31 cellular contexts compared by ENCODE assay signal in the genomic region with DNA sequence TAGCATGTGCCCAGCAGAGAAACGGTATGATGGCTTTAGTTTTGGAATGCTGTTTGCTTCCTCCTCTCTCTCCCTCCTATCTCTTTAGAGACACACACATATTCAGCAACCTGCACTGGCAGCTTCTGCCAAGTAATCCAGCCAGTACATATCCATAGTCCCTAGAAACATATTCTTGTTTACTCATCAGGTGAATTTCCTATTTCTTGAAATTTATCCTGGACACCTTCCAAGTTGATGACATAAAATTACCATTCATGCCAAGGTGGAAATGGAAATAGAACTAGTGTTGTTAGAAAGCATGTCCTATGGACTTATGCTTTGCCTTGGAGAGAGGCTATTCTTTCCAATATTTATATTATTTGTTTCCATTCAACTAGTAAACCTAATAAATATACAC. TPM values are rescaled to one million over a fixed set of nuclear protein-coding genes. Genes with fewer than 3 reads are reported as not detected.
"Had no signal": no experiment of that assay in that cellular context is flagged by ENCODE, and none has a peak within 500 bp of the region (broad histone marks: within the 10 kb centered on the region; RNA-seq: fewer than 3 reads in every experiment).

No MANE protein-coding gene starts in this region.

- H3K4me3 ChIP-seq: hepatocyte, left ventricle myocardium inferior, ovary, psoas muscle, upper lobe of left lung had no signal

- H3K36me3 ChIP-seq: brain microvascular endothelial cell, left ventricle myocardium inferior, neutrophil, ovary, upper lobe of left lung had no signal

- H3K36me3 Mint-ChIP-seq: activated naive CD4-positive, alpha-beta T cell treated with anti-CD3 and anti-CD28 coated beads, Interleukin-2, amount 50 U/mL, for 72 hours; mesothelial cell of epicardium; natural killer cell treated with Interleukin-12 subunit alpha and Interleukin-12 subunit beta and Interleukin-15 and Interleukin-18, amount 100 ng/mL, for 72 hours had no signal

- H2AFZ ChIP-seq: hepatocyte had no signal

- H3K27me3 Mint-ChIP-seq: activated B cell treated with CpG ODN at 0.5 μM for 24 hours; activated T-cell treated with anti-CD3 and anti-CD28 coated beads, Interleukin-2, amount 50 U/mL, for 24 hours had no signal

- H3K4me1 ChIP-seq: left ventricle myocardium inferior, psoas muscle, upper lobe of left lung had no signal

- H3K27me3 ChIP-seq: brain microvascular endothelial cell, hepatocyte, neutrophil, ovary, upper lobe of left lung had no signal

- H3K27ac Mint-ChIP-seq: activated B cell treated with CpG ODN at 0.5 μM for 24 hours; activated CD4-positive, alpha-beta T cell treated with anti-CD3 and anti-CD28 coated beads for 36 hours; activated naive CD4-positive, alpha-beta T cell treated with anti-CD3 and anti-CD28 coated beads, Interleukin-2, amount 50 U/mL, for 72 hours; activated T-cell treated with anti-CD3 and anti-CD28 coated beads, Interleukin-2, amount 50 U/mL, for 24 hours; activated T-helper 17 cell treated with anti-CD3 and anti-CD28 coated beads, Interleukin-2, amount 50 U/mL, for 72 hours; mesothelial cell of epicardium; natural killer cell treated with Interleukin-12 subunit alpha and Interleukin-12 subunit beta and Interleukin-15 and Interleukin-18, amount 100 ng/mL, for 72 hours had no signal

- H3K4me2 ChIP-seq: hepatocyte had no signal

- H3K27ac ChIP-seq: brain microvascular endothelial cell, hepatocyte, left ventricle myocardium inferior, neutrophil, ovary, psoas muscle, upper lobe of left lung had no signal

- H3K79me2 ChIP-seq: hepatocyte had no signal

- H3K4me1 Mint-ChIP-seq: activated B cell treated with CpG ODN at 0.5 μM for 24 hours; activated CD4-positive, alpha-beta T cell treated with anti-CD3 and anti-CD28 coated beads for 36 hours; activated T-helper 17 cell treated with anti-CD3 and anti-CD28 coated beads, Interleukin-2, amount 50 U/mL, for 72 hours had no signal

- DNase-seq: activated B cell treated with CpG ODN at 0.5 μM for 24 hours; activated CD4-positive, alpha-beta T cell treated with anti-CD3 and anti-CD28 coated beads for 36 hours; activated CD4-positive, alpha-beta T cell treated with anti-CD3 and anti-CD28 coated beads, Interleukin-2, amount 50 U/mL, for 4 hours; activated CD8-positive, alpha-beta memory T cell treated with anti-CD3 and anti-CD28 coated beads for 24 hours; activated CD8-positive, alpha-beta memory T cell treated with anti-CD3 and anti-CD28 coated beads, Interleukin-2, amount 50 U/mL, for 4 hours; activated T-cell treated with anti-CD3 and anti-CD28 coated beads, Interleukin-2, amount 50 U/mL, for 24 hours; aorta; brain microvascular endothelial cell; central memory CD4-positive, alpha-beta T cell; dermis blood vessel endothelial cell; effector CD8-positive, alpha-beta T cell; foreskin melanocyte; kidney glomerular epithelial cell; left ventricle myocardium inferior; ovary; psoas muscle; right cardiac atrium; stimulated activated CD4-positive, alpha-beta T cell treated with anti-CD3 and anti-CD28 coated beads, Interleukin-4, amount 100 ng/mL, for 24 hours; stimulated activated naive CD4-positive, alpha-beta T cell treated with Interleukin-2 at 50 U/mL for 16 hours; T-helper 9 cell; upper lobe of left lung had no signal

- H3K9me3 ChIP-seq: left ventricle myocardium inferior, neutrophil, ovary, psoas muscle, upper lobe of left lung had no signal

- H3K4me3 Mint-ChIP-seq: activated B cell treated with CpG ODN at 0.5 μM for 24 hours; activated CD4-positive, alpha-beta T cell treated with anti-CD3 and anti-CD28 coated beads for 36 hours; activated T-cell treated with anti-CD3 and anti-CD28 coated beads, Interleukin-2, amount 50 U/mL, for 24 hours; activated T-helper 17 cell treated with anti-CD3 and anti-CD28 coated beads, Interleukin-2, amount 50 U/mL, for 72 hours; mesothelial cell of epicardium; natural killer cell treated with Interleukin-12 subunit alpha and Interleukin-12 subunit beta and Interleukin-15 and Interleukin-18, amount 100 ng/mL, for 72 hours had no signal

- H3K9me3 Mint-ChIP-seq: activated B cell treated with CpG ODN at 0.5 μM for 24 hours; activated naive CD4-positive, alpha-beta T cell treated with anti-CD3 and anti-CD28 coated beads, Interleukin-2, amount 50 U/mL, for 72 hours; activated T-cell treated with anti-CD3 and anti-CD28 coated beads, Interleukin-2, amount 50 U/mL, for 24 hours; activated T-helper 17 cell treated with anti-CD3 and anti-CD28 coated beads, Interleukin-2, amount 50 U/mL, for 72 hours; mesothelial cell of epicardium; natural killer cell treated with Interleukin-12 subunit alpha and Interleukin-12 subunit beta and Interleukin-15 and Interleukin-18, amount 100 ng/mL, for 72 hours had no signal

- ATAC-seq: activated CD4-positive, alpha-beta T cell treated with anti-CD3 and anti-CD28 coated beads for 36 hours; activated naive CD4-positive, alpha-beta T cell treated with anti-CD3 and anti-CD28 coated beads, Interleukin-2, amount 50 U/mL, for 72 hours; activated T-helper 17 cell treated with anti-CD3 and anti-CD28 coated beads, Interleukin-2, amount 50 U/mL, for 72 hours; esophagus mucosa; natural killer cell treated with Interleukin-12 subunit alpha and Interleukin-12 subunit beta and Interleukin-15 and Interleukin-18, amount 100 ng/mL, for 72 hours; psoas muscle; right cardiac atrium had no signal

RNA-seq across cellular contexts. Expression of a gene that starts 50.9 kb away (rescaled TPM):
- total RNA-seq: activated T-helper 17 cell treated with anti-CD3 and anti-CD28 coated beads, Interleukin-2, amount 50 U/mL, for 72 hours; dermis blood vessel endothelial cell; esophagus mucosa; hepatocyte; left ventricle myocardium inferior; lung microvascular endothelial cell; subcutaneous adipose tissue had no signal
- polyA plus RNA-seq: adipose tissue, aorta, ovary, right cardiac atrium had no signal
